In the genomic region with DNA sequence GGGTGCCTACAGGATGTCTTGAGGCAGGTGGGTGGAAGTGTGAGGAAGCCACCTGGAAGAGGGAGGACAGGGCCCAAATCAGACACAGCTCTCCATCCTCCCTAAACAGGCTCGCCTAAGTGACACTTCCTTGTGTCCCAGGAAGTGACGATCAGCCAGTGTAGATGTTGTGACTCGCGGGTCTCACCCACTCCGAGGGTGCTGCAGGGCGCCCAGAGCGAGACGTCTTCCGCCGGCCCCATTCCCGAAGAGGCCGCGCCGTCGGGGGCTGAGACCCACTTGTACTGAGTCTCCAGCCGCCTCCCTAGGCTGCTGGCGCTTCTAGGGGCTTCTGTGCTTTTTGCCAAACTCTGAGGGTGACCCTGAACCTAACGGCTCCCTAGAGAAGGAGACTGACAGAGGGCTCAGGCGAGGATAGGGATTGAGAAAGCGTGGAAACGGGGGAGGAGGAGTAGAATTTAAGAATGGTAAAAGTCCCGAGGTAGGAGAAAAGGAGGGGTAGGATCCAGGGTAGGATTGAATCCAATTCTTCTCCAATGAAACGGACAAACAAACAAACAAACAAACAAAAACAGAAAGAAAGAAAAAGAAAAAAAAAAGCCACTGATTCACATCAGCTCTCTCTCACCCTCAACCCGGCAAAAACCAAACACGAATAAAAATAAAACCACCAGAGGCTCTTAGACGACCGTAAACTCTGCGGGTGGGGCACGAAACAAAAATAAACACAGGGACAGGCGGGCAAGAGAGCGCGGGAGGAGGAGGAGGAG, we compare ENCODE assay signal across 8 cellular contexts. TPM values are rescaled to one million over a fixed set of nuclear protein-coding genes. Genes with fewer than 3 reads are reported as not detected.
DNase-seq lines count a peak whose midpoint lies in the region; ATAC-seq and TF ChIP-seq lines count a peak whose summit lies in the region.

No MANE protein-coding gene starts in this region.

- peak in 1 of 3 donors; percentile 7 for DNase-seq in CD4-positive, CD25-positive, alpha-beta regulatory T cell
- no peak for DNase-seq in NT2/D1 (ENCODE audit: low read depth, low spot score)
- peak; percentile 18 for DNase-seq in cortex of kidney (lab: John Stamatoyannopoulos, UW)
- no peak for DNase-seq in left lung
- no peak for DNase-seq in CD1c-positive myeloid dendritic cell (ENCODE audit: extremely low spot score)

- no peaks in the 10 kb centered on the region for H3K36me3 Mint-ChIP-seq in CD4-positive, CD25-positive, alpha-beta regulatory T cell

- intact Hi-C loops in left lung (cut with DNase I) = no loop called here

- peak overlapping the region; percentile 67 to 82 (median 80) for H3K4me3 Mint-ChIP-seq in CD4-positive, CD25-positive, alpha-beta regulatory T cell

- ATAC-seq in CD4-positive, CD25-positive, alpha-beta regulatory T cell (ENCODE audit: low read depth in 2 of 2) = no peak
- peak; percentile 57 for ATAC-seq in GM21447 (IDR thresholded peaks at IDR 0.05; ENCODE audit: unreplicated experiment)
- ATAC-seq in left lung = peak; percentile 27
- ATAC-seq in GM21717 (IDR thresholded peaks at IDR 0.05; ENCODE audit: unreplicated experiment) = no peak

- H3K36me3 ChIP-seq in CD4-positive, CD25-positive, alpha-beta regulatory T cell (ENCODE audit: control insufficient read depth, insufficient read depth, low read length) = no peaks in the 10 kb centered on the region
- H3K36me3 ChIP-seq in NT2/D1 (ENCODE audit: insufficient read depth, insufficient read length, low read length) = no peaks in the 10 kb centered on the region
- no peaks in the 10 kb centered on the region for H3K36me3 ChIP-seq in left lung
- no peaks in the 10 kb centered on the region for H3K36me3 ChIP-seq in stomach smooth muscle (ENCODE audit: control insufficient read depth in 2 of 2, insufficient read depth in 2 of 2, low read length in 2 of 2)

- peaks cover 33% of the 10 kb centered on the region for H3K27me3 ChIP-seq in CD4-positive, CD25-positive, alpha-beta regulatory T cell (ENCODE audit: control insufficient read depth, insufficient read depth, low read length)
- peaks cover 9% of the 10 kb centered on the region for H3K27me3 ChIP-seq in NT2/D1 (ENCODE audit: insufficient read depth, insufficient read length)
- peaks cover 23 to 78% of the 10 kb centered on the region in 2 donors for H3K27me3 ChIP-seq in left lung
- H3K27me3 ChIP-seq in stomach smooth muscle (ENCODE audit: control insufficient read depth in 1 of 2, insufficient read depth in 2 of 2, low read length in 2 of 2) = no peaks in the 10 kb centered on the region

- H3K9me3 ChIP-seq in CD4-positive, CD25-positive, alpha-beta regulatory T cell (ENCODE audit: control insufficient read depth in 2 of 2, low read length in 2 of 2) = no peaks in the 10 kb centered on the region
- H3K9me3 ChIP-seq in NT2/D1 (ENCODE audit: insufficient read depth, low read length) (no peaks in the 10 kb centered on the region), left lung (no peaks in the 10 kb centered on the region), stomach smooth muscle (ENCODE audit: control insufficient read depth in 2 of 2, low read length in 2 of 2) (no peaks in the 10 kb centered on the region)

- H3K4me1 Mint-ChIP-seq in CD4-positive, CD25-positive, alpha-beta regulatory T cell = peaks cover 0 to 22% (median 13%) of the 10 kb centered on the region in 4 donors

- H3K27ac ChIP-seq in CD4-positive, CD25-positive, alpha-beta regulatory T cell (ENCODE audit: insufficient read depth, low read length, poor library complexity, severe bottlenecking) = no peak overlapping the region
- H3K27ac ChIP-seq in left lung (peak overlapping the region in 1 of 2 donors; percentile 30), stomach smooth muscle (ENCODE audit: low read length) (peak overlapping the region; percentile 38)

- TF ChIP-seq CTCF in left lung (IDR thresholded peaks at IDR 0.05) = no peak

- peaks cover 19% of the 10 kb centered on the region for H3K4me1 ChIP-seq in CD4-positive, CD25-positive, alpha-beta regulatory T cell (ENCODE audit: control insufficient read depth, insufficient read depth, low read length, poor library complexity, severe bottlenecking)
- H3K4me1 ChIP-seq in NT2/D1 (ENCODE audit: insufficient read depth, insufficient read length) = no peaks in the 10 kb centered on the region
- peaks cover 0 to 16% of the 10 kb centered on the region in 2 donors for H3K4me1 ChIP-seq in left lung
- H3K4me1 ChIP-seq in stomach smooth muscle (ENCODE audit: control insufficient read depth, insufficient read depth, low read length) = no peaks in the 10 kb centered on the region

- peaks cover 0 to 5% (median 0%) of the 10 kb centered on the region in 7 donors for H3K9me3 Mint-ChIP-seq in CD4-positive, CD25-positive, alpha-beta regulatory T cell

- peak overlapping the region in 1 of 3 donors; percentile 70 for H3K27ac Mint-ChIP-seq in CD4-positive, CD25-positive, alpha-beta regulatory T cell

- peak overlapping the region; percentile 37 for H3K4me3 ChIP-seq in CD4-positive, CD25-positive, alpha-beta regulatory T cell (ENCODE audit: low read depth, low read length)
- H3K4me3 ChIP-seq in NT2/D1 (ENCODE audit: insufficient read length, low read depth) (peak overlapping the region; percentile 87), left lung (peak overlapping the region; percentile 52 to 55), stomach smooth muscle (ENCODE audit: low read length in 2 of 2) (peak overlapping the region; percentile 67 to 84)

- H3K9ac ChIP-seq in NT2/D1 (ENCODE audit: insufficient read length, low read depth) = peak overlapping the region; percentile 78
- H3K9ac ChIP-seq in stomach smooth muscle (ENCODE audit: low read length in 2 of 2) = peak overlapping the region; percentile 77 to 81

- H3K27me3 Mint-ChIP-seq in CD4-positive, CD25-positive, alpha-beta regulatory T cell = peaks cover 59% of the 10 kb centered on the region

RNA-seq across cellular contexts. Expression of a gene that starts 0.5 kb away (rescaled TPM):
- total RNA-seq in CD4-positive, CD25-positive, alpha-beta regulatory T cell = not detected
- polyA plus RNA-seq in CD4-positive, CD25-positive, alpha-beta regulatory T cell = under 1 TPM in 1 of 4 donors, not detected in 3; 0.05 TPM
- 1 to 10 TPM; 3.1 to 4.3 TPM for total RNA-seq in left lung

Comparison
In these comparisons a context has a peak if more than half of its experiments do, and no peak if none do; other contexts are left out.
1. ATAC-seq: peak in GM21447 (single experiment) and left lung (single experiment); none in CD4-positive, CD25-positive, alpha-beta regulatory T cell (0 of 2) and GM21717 (single experiment).
2. H3K4me3 ChIP-seq: peak in every context shown above with its lines; median percentile 87 in NT2/D1; 76 in stomach smooth muscle; 54 in left lung; 37 in CD4-positive, CD25-positive, alpha-beta regulatory T cell.